In genomic region chr5:139748505-139748826, GRCh38 we compare ENCODE assay signal across 9 cellular contexts. TPM values are rescaled to one million over a fixed set of nuclear protein-coding genes. Genes with fewer than 3 reads are reported as not detected.
DNase-seq lines count a peak whose midpoint lies in the region; ATAC-seq and TF ChIP-seq lines count a peak whose summit lies in the region.
"Had no signal": no experiment of that assay in that cellular context is flagged by ENCODE, and none has a peak within 500 bp of the region (broad histone marks: within the 10 kb centered on the region; RNA-seq: fewer than 3 reads in every experiment).

No MANE protein-coding gene starts in this region.

- in situ Hi-C loops in ACHN (cut with HindIII; ENCODE audit: low pct_ligation_motif_present, low pct_unique_long_range_greater_than_20kb, low sequenced_read_pairs): no loop called here

- H3K27ac ChIP-seq in layer of hippocampus (ENCODE audit: low read depth, low read length): peak overlapping the region; percentile 8

- no peaks in the 10 kb centered on the region for H3K36me3 Mint-ChIP-seq in stimulated activated naive CD8-positive, alpha-beta T cell treated with anti-CD3 and anti-CD28 coated beads, Interleukin-15, Interleukin-2, amounts not matched to agents 100 ng/mL and 50 ng/mL, for 24 hours (ENCODE audit: low read depth)
- no peaks in the 10 kb centered on the region for H3K36me3 Mint-ChIP-seq in activated T-helper 2 cell treated with anti-CD3 and anti-CD28 coated beads, Interferon-gamma antibody, Interleukin-2, Interleukin-4, amounts not matched to agents 10 μg/mL and 5 μg/mL and 100 μg/mL, durations not matched to agents 14 hours and 24 hours and 36 hours (ENCODE audit: low read depth)
- H3K36me3 Mint-ChIP-seq in type B pancreatic cell: no peaks in the 10 kb centered on the region

- ATAC-seq in stimulated activated naive CD8-positive, alpha-beta T cell treated with anti-CD3 and anti-CD28 coated beads, Interleukin-15, Interleukin-2, amounts not matched to agents 100 U/mL and 50 U/mL, for 24 hours: no peak

- H3K9me3 Mint-ChIP-seq in stimulated activated naive CD8-positive, alpha-beta T cell treated with anti-CD3 and anti-CD28 coated beads, Interleukin-15, Interleukin-2, amounts not matched to agents 100 ng/mL and 50 ng/mL, for 24 hours: no peaks in the 10 kb centered on the region
- no peaks in the 10 kb centered on the region for H3K9me3 Mint-ChIP-seq in activated T-helper 2 cell treated with anti-CD3 and anti-CD28 coated beads, Interferon-gamma antibody, Interleukin-2, Interleukin-4, amounts not matched to agents 10 μg/mL and 5 μg/mL and 100 μg/mL, durations not matched to agents 14 hours and 24 hours and 36 hours
- H3K9me3 Mint-ChIP-seq in type B pancreatic cell: no peaks in the 10 kb centered on the region

- H3K27me3 ChIP-seq in layer of hippocampus (ENCODE audit: control insufficient read depth, insufficient read depth, low read length): peaks cover 2% of the 10 kb centered on the region

- peak overlapping the region; percentile 83 for H3K27ac Mint-ChIP-seq in stimulated activated naive CD8-positive, alpha-beta T cell treated with anti-CD3 and anti-CD28 coated beads, Interleukin-15, Interleukin-2, amounts not matched to agents 100 ng/mL and 50 ng/mL, for 24 hours
- no peak overlapping the region for H3K27ac Mint-ChIP-seq in activated T-helper 2 cell treated with anti-CD3 and anti-CD28 coated beads, Interferon-gamma antibody, Interleukin-2, Interleukin-4, amounts not matched to agents 10 μg/mL and 5 μg/mL and 100 μg/mL, durations not matched to agents 14 hours and 24 hours and 36 hours
- H3K27ac Mint-ChIP-seq in type B pancreatic cell: peak overlapping the region; percentile 76

- H3K27me3 Mint-ChIP-seq in stimulated activated naive CD8-positive, alpha-beta T cell treated with anti-CD3 and anti-CD28 coated beads, Interleukin-15, Interleukin-2, amounts not matched to agents 100 ng/mL and 50 ng/mL, for 24 hours: no peaks in the 10 kb centered on the region
- peaks cover 38% of the 10 kb centered on the region for H3K27me3 Mint-ChIP-seq in activated T-helper 2 cell treated with anti-CD3 and anti-CD28 coated beads, Interferon-gamma antibody, Interleukin-2, Interleukin-4, amounts not matched to agents 10 μg/mL and 5 μg/mL and 100 μg/mL, durations not matched to agents 14 hours and 24 hours and 36 hours (ENCODE audit: low read depth)
- peaks cover 42% of the 10 kb centered on the region for H3K27me3 Mint-ChIP-seq in type B pancreatic cell

- TF ChIP-seq CTCF in type B pancreatic cell (conservative IDR thresholded peaks at IDR 0.05): no peak

- peaks cover 61% of the 10 kb centered on the region for H3K4me1 Mint-ChIP-seq in stimulated activated naive CD8-positive, alpha-beta T cell treated with anti-CD3 and anti-CD28 coated beads, Interleukin-15, Interleukin-2, amounts not matched to agents 100 ng/mL and 50 ng/mL, for 24 hours (ENCODE audit: low read depth)
- H3K4me1 Mint-ChIP-seq in activated T-helper 2 cell treated with anti-CD3 and anti-CD28 coated beads, Interferon-gamma antibody, Interleukin-2, Interleukin-4, amounts not matched to agents 10 μg/mL and 5 μg/mL and 100 μg/mL, durations not matched to agents 14 hours and 24 hours and 36 hours (ENCODE audit: low read depth): peaks cover 29% of the 10 kb centered on the region
- peaks cover 66% of the 10 kb centered on the region for H3K4me1 Mint-ChIP-seq in type B pancreatic cell (ENCODE audit: unreplicated experiment)

- no peak for DNase-seq in stimulated activated naive CD8-positive, alpha-beta T cell treated with anti-CD3 and anti-CD28 coated beads, Interleukin-15, Interleukin-2, amounts not matched to agents 100 U/mL and 50 U/mL, for 24 hours
- no peak for DNase-seq in activated T-helper 2 cell treated with anti-CD3 and anti-CD28 coated beads, Interferon-gamma antibody, Interleukin-2, Interleukin-4, amounts not matched to agents 10 μg/mL and 5 μg/mL and 100 μg/mL, durations not matched to agents 14 hours and 24 hours and 36 hours (ENCODE audit: low spot score)
- DNase-seq in type B pancreatic cell (ENCODE audit: extremely low spot score, unreplicated experiment) (no peak), COLO829 (ENCODE audit: low spot score) (no peak), ACHN (no peak)
- DNase-seq in NK-92 treated with Interleukin-12 subunit alpha and Interleukin-12 subunit beta, amount 100 ng/mL, for 24 hours (lab: John Stamatoyannopoulos, UW): no peak

- intact Hi-C loops in activated T-helper 2 cell treated with anti-CD3 and anti-CD28 coated beads, Interferon-gamma antibody, Interleukin-2, Interleukin-4, amounts not matched to agents 10 μg/mL and 5 μg/mL and 100 μg/mL, durations not matched to agents 14 hours and 24 hours and 36 hours (cut with micrococcal nuclease): no loop called here

- peak overlapping the region; percentile 77 for H3K4me3 Mint-ChIP-seq in stimulated activated naive CD8-positive, alpha-beta T cell treated with anti-CD3 and anti-CD28 coated beads, Interleukin-15, Interleukin-2, amounts not matched to agents 100 ng/mL and 50 ng/mL, for 24 hours
- H3K4me3 Mint-ChIP-seq in activated T-helper 2 cell treated with anti-CD3 and anti-CD28 coated beads, Interferon-gamma antibody, Interleukin-2, Interleukin-4, amounts not matched to agents 10 μg/mL and 5 μg/mL and 100 μg/mL, durations not matched to agents 14 hours and 24 hours and 36 hours (ENCODE audit: low read depth): peak overlapping the region; percentile 77
- H3K4me3 Mint-ChIP-seq in type B pancreatic cell: peak overlapping the region; percentile 90

RNA-seq across cellular contexts. Expression of gene PSD2, which starts 47.1 kb away (rescaled TPM):
- not detected in 2 replicates for total RNA-seq in activated T-helper 2 cell treated with anti-CD3 and anti-CD28 coated beads, Interferon-gamma antibody, Interleukin-2, Interleukin-4, amounts not matched to agents 10 μg/mL and 5 μg/mL and 100 μg/mL, durations not matched to agents 14 hours and 24 hours and 36 hours
- 0.19 and 0.27 TPM in 2 replicates for total RNA-seq in type B pancreatic cell (ENCODE audit: low replicate concordance)
- total RNA-seq: Right ventricle myocardium superior had no signal
